22 cellular contexts compared by ENCODE assay signal in genomic region chr10:36464291-36464690, GRCh38.
"Had no signal": no experiment of that assay in that cellular context is flagged by ENCODE, and none has a peak within 500 bp of the region (broad histone marks: within the 10 kb centered on the region; RNA-seq: fewer than 3 reads in every experiment).

No MANE protein-coding gene starts in this region.

- H3K9me3 ChIP-seq: SJCRH30 had no signal

- H3K4me3 ChIP-seq: SJCRH30 had no signal

- H3K27me3 ChIP-seq: SJCRH30 had no signal

- ATAC-seq: HepG2, Panc1, SK-N-SH treated with all-trans-retinoic acid at 6 μM for 48 hours had no signal

- H3K4me1 ChIP-seq: SJCRH30 had no signal

- DNase-seq: IMR-90, Karpas-422, KG1, MM.1S, NCI-H1092 treated with DMSO at 0.1 percent for 48 hours, NCI-H1436, NCI-H187, NCI-H2029, NCI-H2081 treated with DMSO at 0.1 percent for 48 hours, NCI-H2171, NCI-H226, NCI-H446, NCI-H510A, NCI-H524 treated with DMSO at 0.1 percent for 48 hours, NCI-H69, NCI-H774, SHP77 treated with DMSO at 0.1 percent for 48 hours, SJCRH30 had no signal

- H3K27ac ChIP-seq: RWPE1, SJCRH30 had no signal

- H3K36me3 ChIP-seq: SJCRH30 had no signal
